28 cellular contexts compared by ENCODE assay signal in the genomic region with DNA sequence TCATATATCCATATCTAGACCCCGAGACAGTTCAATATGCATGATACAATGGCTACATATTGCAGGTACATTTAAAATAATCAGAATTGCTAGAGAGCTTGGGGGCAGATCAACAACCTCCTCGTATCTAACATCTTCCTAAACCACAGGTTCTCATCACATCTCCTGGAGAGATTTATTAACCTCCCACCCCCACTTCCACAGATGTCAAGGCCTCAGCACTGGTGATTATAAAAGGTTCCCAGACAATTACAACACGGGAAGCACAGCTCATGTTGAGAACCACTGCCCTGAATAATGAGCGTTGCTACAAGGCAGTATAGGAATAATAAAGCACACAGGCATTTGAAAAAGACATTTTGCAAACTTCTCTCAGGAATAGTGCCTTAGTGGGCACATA. TPM values are rescaled to one million over a fixed set of nuclear protein-coding genes. Genes with fewer than 3 reads are reported as not detected.
DNase-seq lines count a peak whose midpoint lies in the region; ATAC-seq, FAIRE-seq and TF ChIP-seq lines count a peak whose summit lies in the region.
"Had no signal": no experiment of that assay in that cellular context is flagged by ENCODE, and none has a peak within 500 bp of the region (broad histone marks: within the 10 kb centered on the region; RNA-seq: fewer than 3 reads in every experiment).

No MANE protein-coding gene starts in this region.

- TF ChIP-seq POLR2A in IMR-90 (IDR thresholded peaks at IDR 0.05; ENCODE audit: low read depth, low read length) = no peak
- TF ChIP-seq POLR2A in K562 (conservative IDR thresholded peaks at IDR 0.05) = no peak

- WGBS in IMR-90 (ENCODE audit: extremely low coverage in 2 of 2, insufficient read length in 1 of 2), 2 experiments = 80% methylated on average over 1 of the region's 4 CpGs; no CpG with 5 or more reads in 1 of the 2 experiments
- 36% methylated on average over 4 of the region's 4 CpGs for WGBS in K562 (ENCODE audit: insufficient coverage, low coverage, missing lambda C conversion rate)

- peaks cover 34% of the 10 kb centered on the region for H3K79me2 ChIP-seq in K562 (ENCODE audit: control insufficient read depth, insufficient read depth, low read length)

- intact Hi-C loops in IMR-90 (cut with micrococcal nuclease) = no loop called here
- intact Hi-C loops in K562 (cut with micrococcal nuclease) = no loop called here

- H2BK15ac ChIP-seq in IMR-90 (ENCODE audit: low read depth, low read length) = no peak overlapping the region

- H3K27me3 Mint-ChIP-seq in natural killer cell treated with Interleukin-12 subunit alpha and Interleukin-12 subunit beta and Interleukin-15 and Interleukin-18, amount 100 ng/mL, for 72 hours = no peaks in the 10 kb centered on the region
- H3K27me3 Mint-ChIP-seq: activated naive CD8-positive, alpha-beta T cell; activated T-helper 17 cell treated with anti-CD3 and anti-CD28 coated beads, Interleukin-2, amount 50 U/mL, for 72 hours; CD4-positive, CD25-positive, alpha-beta regulatory T cell had no signal

- no peak overlapping the region for H3K4ac ChIP-seq in IMR-90 (ENCODE audit: low read depth, low read length)

- H3K18ac ChIP-seq in IMR-90 (ENCODE audit: low read depth, low read length) = no peak overlapping the region

- H4K20me1 ChIP-seq in IMR-90 (ENCODE audit: insufficient read depth, low read length) (no peaks in the 10 kb centered on the region), K562 (replicated peaks; ENCODE audit: control insufficient read depth, insufficient read depth, low read length) (0 out of 2 replicates have a peak, but pooled peaks cover 3% of the 10 kb centered on the region)

- no peak overlapping the region for H4K8ac ChIP-seq in IMR-90 (ENCODE audit: low read depth in 2 of 2, low read length in 2 of 2)

- in situ Hi-C loops in IMR-90 (cut with MboI; ENCODE audit: low sequenced_read_pairs) = no loop called here
- in situ Hi-C loops in K562 (cut with MboI) = no loop called here

- H3K14ac ChIP-seq in IMR-90 (replicated peaks; ENCODE audit: low read depth, low read length) = no peak overlapping the region

- H3K4me3 ChIP-seq in IMR-90 (ENCODE audit: insufficient read depth, low read depth, low read length) = no peak overlapping the region
- no peak overlapping the region for H3K4me3 ChIP-seq in K562
- no peak overlapping the region for H3K4me3 ChIP-seq in MG63
- H3K4me3 ChIP-seq: ascending aorta, PC-9, sigmoid colon, stomach, tibial nerve had no signal

- no peak overlapping the region for H3K56ac ChIP-seq in IMR-90 (ENCODE audit: extremely low read depth, insufficient read depth, low read length)

- peaks cover 9% of the 10 kb centered on the region for H3K4me1 ChIP-seq in IMR-90 (ENCODE audit: control insufficient read depth, insufficient read depth, low read length)
- peaks cover 0 to 5% of the 10 kb centered on the region in 2 experiments; a peak in 1 of 5 replicates for H3K4me1 ChIP-seq in K562 (replicated peaks in 1 of 2; ENCODE audit: control insufficient read depth in 2 of 2, insufficient read depth in 2 of 2, low read length in 2 of 2)
- H3K4me1 ChIP-seq: ascending aorta, sigmoid colon, tibial nerve had no signal

- TF ChIP-seq RAD21 in IMR-90 (IDR thresholded peaks at IDR 0.05; ENCODE audit: low read length) (no peak), K562 (CRISPR knock-in tag; conservative IDR thresholded peaks at IDR 0.05 in 1 of 2, IDR thresholded peaks at IDR 0.05 in 1 of 2) (no peak)

- FAIRE-seq in K562 (lab: Jason Lieb, UNC) = no peak

- H3K36me3 ChIP-seq in IMR-90 (ENCODE audit: control insufficient read depth, insufficient read depth, low read length) (no peaks in the 10 kb centered on the region), K562 (ENCODE audit: control insufficient read depth, insufficient read depth, low read length) (peaks cover 44% of the 10 kb centered on the region), MG63 (no peaks in the 10 kb centered on the region)
- H3K36me3 ChIP-seq: ascending aorta, sigmoid colon, stomach, tibial nerve had no signal

- H2BK120ac ChIP-seq in IMR-90 (ENCODE audit: low read depth, low read length) = no peak overlapping the region

- H3K9me1 ChIP-seq in IMR-90 (ENCODE audit: insufficient read depth, low read length) = 0 out of 2 replicates have a peak, but pooled peaks cover 2% of the 10 kb centered on the region
- H3K9me1 ChIP-seq in K562 (ENCODE audit: control insufficient read depth, insufficient read depth, low read length) = no peaks in the 10 kb centered on the region

- CTCF ChIA-PET in IMR-90 (lab: Yijun Ruan, JAX) = no interaction called here
- CTCF ChIA-PET in K562 (lab: Yijun Ruan, JAX; ENCODE audit: low intra/inter-chr PET ratio) = no interaction called here

- peaks cover 30 to 31% of the 10 kb centered on the region in 2 donors for H3K4me1 Mint-ChIP-seq in natural killer cell treated with Interleukin-12 subunit alpha and Interleukin-12 subunit beta and Interleukin-15 and Interleukin-18, amount 100 ng/mL, for 72 hours (ENCODE audit: low read depth in 2 of 2)
- H3K4me1 Mint-ChIP-seq: activated T-helper 17 cell treated with anti-CD3 and anti-CD28 coated beads, Interleukin-2, amount 50 U/mL, for 72 hours; CD4-positive, CD25-positive, alpha-beta regulatory T cell had no signal

- TF ChIP-seq CTCF in IMR-90 (conservative IDR thresholded peaks at IDR 0.05; ENCODE audit: low read depth, low read length) (no peak), K562 (IDR thresholded peaks at IDR 0.05 in 2 of 3, conservative IDR thresholded peaks at IDR 0.05 in 1 of 3; ENCODE audit: insufficient read depth in 2 of 3, low read depth in 1 of 3, low read length in 3 of 3) (no peak)

- dilution Hi-C loops in IMR-90 (cut with HindIII; ENCODE audit: low sequenced_read_pairs, unreplicated experiment) = no loop called here

- H3K27ac ChIP-seq in IMR-90 (ENCODE audit: insufficient read depth, low read length) (no peak overlapping the region), K562 (ENCODE audit: extremely low read depth, low read depth, low read length) (no peak overlapping the region)
- H3K27ac ChIP-seq: ascending aorta, PC-9, sigmoid colon, stomach, tibial nerve had no signal

- BruUV-seq in IMR-90 (replicated peaks; lab: Mats Ljungman, UMichigan) = no TSS peak
- BruUV-seq in K562 (replicated peaks; lab: Mats Ljungman, UMichigan) = no TSS peak

- no peak for ATAC-seq in IMR-90 (ENCODE audit: low read depth)
- ATAC-seq in K562 = peak; percentile 31; the same call in 2 of the 3 replicates
- ATAC-seq in natural killer cell treated with Interleukin-12 subunit alpha and Interleukin-12 subunit beta and Interleukin-15 and Interleukin-18, amount 100 ng/mL, for 72 hours = no peak
- ATAC-seq: activated T-helper 17 cell treated with anti-CD3 and anti-CD28 coated beads, Interleukin-2, amount 50 U/mL, for 72 hours; left ventricle myocardium superior had no signal

- no peaks in the 10 kb centered on the region for H3K36me3 Mint-ChIP-seq in natural killer cell treated with Interleukin-12 subunit alpha and Interleukin-12 subunit beta and Interleukin-15 and Interleukin-18, amount 100 ng/mL, for 72 hours
- H3K36me3 Mint-ChIP-seq: CD4-positive, CD25-positive, alpha-beta regulatory T cell had no signal

- no peak for TF ChIP-seq EP300 in K562 (IDR thresholded peaks at IDR 0.05; ENCODE audit: low read length)

- no peak overlapping the region for H2AFZ ChIP-seq in IMR-90 (replicated peaks; ENCODE audit: low read length, poor library complexity)
- H2AFZ ChIP-seq in K562 (ENCODE audit: low read depth, low read length) = no peak overlapping the region
- H2AFZ ChIP-seq: PC-9 had no signal

- H3K9ac ChIP-seq in IMR-90 (ENCODE audit: low read depth, low read length) (no peak overlapping the region), K562 (ENCODE audit: insufficient read depth in 1 of 2, low read depth in 2 of 2, low read length in 2 of 2) (no peak overlapping the region)

- no peak overlapping the region for H2BK20ac ChIP-seq in IMR-90 (ENCODE audit: low read depth, low read length)

- no peak overlapping the region for H3K23ac ChIP-seq in IMR-90 (ENCODE audit: low read depth, low read length)

- no peak overlapping the region for H4K5ac ChIP-seq in IMR-90 (ENCODE audit: low read depth, low read length)

- H3K27me3 ChIP-seq in IMR-90 (ENCODE audit: control insufficient read depth, insufficient read depth, low read length) = no peaks in the 10 kb centered on the region
- H3K27me3 ChIP-seq in K562 (ENCODE audit: control insufficient read depth in 2 of 2, insufficient read depth in 2 of 2, low read length in 2 of 2) = no peaks in the 10 kb centered on the region
- H3K27me3 ChIP-seq in MG63 = no peaks in the 10 kb centered on the region
- H3K27me3 ChIP-seq: ascending aorta, sigmoid colon, stomach, tibial nerve had no signal

- H2AK5ac ChIP-seq in IMR-90 (ENCODE audit: low read depth, low read length) = no peak overlapping the region

- POLR2A ChIA-PET in IMR-90 (lab: Charles Lee; ENCODE audit: unreplicated experiment) (no interaction called here), K562 (lab: Yijun Ruan, JAX) (interaction anchor here (0.7 to 0.9 kb wide), 3 partner anchors 9 to 18 kb away, joined by 3 read pairs; no protein-coding TSS in a partner anchor)

- no peak overlapping the region for H2BK5ac ChIP-seq in IMR-90 (ENCODE audit: low read depth, low read length, poor library complexity, severe bottlenecking)

- H4K91ac ChIP-seq in IMR-90 (ENCODE audit: insufficient read depth, low read depth, low read length) = no peak overlapping the region

- H2AK9ac ChIP-seq in IMR-90 (replicated peaks; ENCODE audit: low read depth, low read length, poor library complexity) = no peak overlapping the region

- H3K9me3 Mint-ChIP-seq in natural killer cell treated with Interleukin-12 subunit alpha and Interleukin-12 subunit beta and Interleukin-15 and Interleukin-18, amount 100 ng/mL, for 72 hours = no peaks in the 10 kb centered on the region
- H3K9me3 Mint-ChIP-seq: activated T-helper 17 cell treated with anti-CD3 and anti-CD28 coated beads, Interleukin-2, amount 50 U/mL, for 72 hours; CD4-positive, CD25-positive, alpha-beta regulatory T cell; neural crest cell had no signal

- no peaks in the 10 kb centered on the region for H3K9me3 ChIP-seq in IMR-90 (ENCODE audit: control insufficient read depth, insufficient read depth, low read length)
- H3K9me3 ChIP-seq in K562 (replicated peaks; ENCODE audit: control insufficient read depth, insufficient read depth, low read depth, low read length) = no peaks in the 10 kb centered on the region
- H3K9me3 ChIP-seq in MG63 = no peaks in the 10 kb centered on the region
- H3K9me3 ChIP-seq: ascending aorta, stomach, tibial nerve had no signal

- H3K4me3 Mint-ChIP-seq in natural killer cell treated with Interleukin-12 subunit alpha and Interleukin-12 subunit beta and Interleukin-15 and Interleukin-18, amount 100 ng/mL, for 72 hours = peak overlapping the region; percentile 32
- H3K4me3 Mint-ChIP-seq: activated naive CD8-positive, alpha-beta T cell; activated T-helper 17 cell treated with anti-CD3 and anti-CD28 coated beads, Interleukin-2, amount 50 U/mL, for 72 hours; CD4-positive, CD25-positive, alpha-beta regulatory T cell; neural crest cell had no signal

- peak overlapping the region in 1 of 2 donors; percentile 35 for H3K27ac Mint-ChIP-seq in natural killer cell treated with Interleukin-12 subunit alpha and Interleukin-12 subunit beta and Interleukin-15 and Interleukin-18, amount 100 ng/mL, for 72 hours
- H3K27ac Mint-ChIP-seq: activated naive CD8-positive, alpha-beta T cell; activated T-helper 17 cell treated with anti-CD3 and anti-CD28 coated beads, Interleukin-2, amount 50 U/mL, for 72 hours; CD4-positive, CD25-positive, alpha-beta regulatory T cell had no signal

- DNase-seq in GF-D8 (lab: John Stamatoyannopoulos, UW) = peak; percentile 81
- DNase-seq in IMR-90 = peak; percentile 12
- DNase-seq in K562 (ENCODE audit: extremely low read depth in 1 of 4, low spot score in 3 of 4) = no peak
- DNase-seq in natural killer cell treated with Interleukin-12 subunit alpha and Interleukin-12 subunit beta and Interleukin-15 and Interleukin-18, amount 100 ng/mL, for 72 hours (ENCODE audit: low spot score) = no peak
- no peak for DNase-seq in activated naive CD4-positive, alpha-beta T cell treated with anti-CD3 and anti-CD28 coated beads, Interleukin-2, amount 50 U/mL, for 16 hours
- DNase-seq in MG63 = no peak
- no peak for DNase-seq in germinal center (ENCODE audit: low spot score)
- DNase-seq: activated CD4-positive, alpha-beta T cell treated with anti-CD3 and anti-CD28 coated beads, Interleukin-2, amount 50 U/mL, for 48 hours; activated CD4-positive, CD25-positive, alpha-beta regulatory T cell; activated CD8-positive, alpha-beta memory T cell treated with anti-CD3 and anti-CD28 coated beads, Interleukin-2, amount 50 U/mL, for 4 hours; CD4-positive, CD25-positive, alpha-beta regulatory T cell; DMS153; foreskin fibroblast; GOT3; left ventricle myocardium superior; NCI-H187; NCI-H345; NCI-H774; PC-9; SHP77; sigmoid colon; stomach; SW 1271 had no signal

- peaks cover 6 to 11% of the 10 kb centered on the region in 2 experiments; a peak in 3 of 4 replicates for H3K79me1 ChIP-seq in IMR-90 (ENCODE audit: low read depth in 1 of 2, low read length in 2 of 2)

- H3K4me2 ChIP-seq in IMR-90 (ENCODE audit: low read depth, low read length) = no peak overlapping the region
- H3K4me2 ChIP-seq in K562 (ENCODE audit: insufficient read depth, low read length) = no peak overlapping the region
- H3K4me2 ChIP-seq: PC-9 had no signal

RNA-seq across cellular contexts. Expression of a gene that starts 42.8 kb away (rescaled TPM):
- total RNA-seq in IMR-90 (2012; rRNA removed) (17.5 and 19.0 TPM in 2 replicates), K562 (2014; rRNA removed) (18.3 and 18.4 TPM in 2 replicates), K562 (2014; rRNA removed; fragmentation: Illumina TruSeq; extraction: Trizol) (51.0 and 56.5 TPM in 2 replicates), K562 (2015; rRNA removed; fragmentation: Illumina TruSeq; extraction: Trizol) (34.0 and 36.4 TPM in 2 replicates), K562 (2021) (50.4 and 55.0 TPM in 2 replicates)
- polyA plus RNA-seq in IMR-90 (2012; rRNA removed) (12.6 and 17.9 TPM in 2 replicates), K562 (2011; rRNA removed) (72.9 and 81.1 TPM in 2 replicates), K562 (2014; fragmentation: Illumina TruSeq; extraction: Trizol) (58.8 and 82.6 TPM in 2 replicates), K562 (2014; fragmentation: Nextera tagmentation; extraction: Ambion mirVana) (10 to 100 TPM; 30.9 to 31.0 TPM), K562 (2014; rRNA removed) (46.0 and 77.8 TPM in 2 replicates)
- polyA plus RNA-seq in IMR-90 (2012; cell fraction: cytosol; rRNA removed) = 4.2 and 5.8 TPM in 2 replicates
- polyA plus RNA-seq in IMR-90 (2012; cell fraction: nucleus; rRNA removed; ENCODE audit: low replicate concordance) = 1.8 and 11.5 TPM in 2 replicates
- total RNA-seq in K562 (2011; cell fraction: chromatin; rRNA removed; ENCODE audit: low replicate concordance) = 35.9 and 91.6 TPM in 2 replicates
- 22.5 and 58.2 TPM in 2 replicates for total RNA-seq in K562 (2011; cell fraction: nucleolus; rRNA removed)
- 57.6 and 78.6 TPM in 2 replicates for total RNA-seq in K562 (2011; cell fraction: nucleoplasm; rRNA removed)
- polyA plus RNA-seq in K562 (2011; cell fraction: cytosol; rRNA removed) = 21.1 and 30.4 TPM in 2 replicates
- 29.4 and 50.1 TPM in 2 replicates for polyA plus RNA-seq in K562 (2011; cell fraction: nucleus; rRNA removed)
- polyA plus RNA-seq in K562 (2012) = 31.1 and 56.7 TPM in 2 replicates
- polyA minus RNA-seq in K562 (2011; rRNA and poly(A)+ RNA removed) = 66.7 and 67.9 TPM in 2 replicates
- polyA minus RNA-seq in K562 (2011; cell fraction: cytosol; rRNA and poly(A)+ RNA removed) = 18.6 and 21.9 TPM in 2 replicates
- polyA minus RNA-seq in K562 (2011; cell fraction: nucleus; rRNA and poly(A)+ RNA removed) = 19.7 and 20.5 TPM in 2 replicates
- 10 to 100 TPM; 20.2 to 26.5 TPM for total RNA-seq in natural killer cell treated with Interleukin-12 subunit alpha and Interleukin-12 subunit beta and Interleukin-15 and Interleukin-18, amount 100 ng/mL, for 72 hours
- 11.7 and 12.9 TPM in 2 replicates for total RNA-seq in MG63 (2014; rRNA removed; shearing (Covaris generic); ENCODE audit: low replicate concordance)

Comparison
In these comparisons a context has a peak if more than half of its experiments do, and no peak if none do; other contexts are left out.
1. DNase-seq: peak in GF-D8 (single experiment) and IMR-90 (single experiment); none in K562 (0 of 4), natural killer cell treated with Interleukin-12 subunit alpha and Interleukin-12 subunit beta and Interleukin-15 and Interleukin-18, amount 100 ng/mL, for 72 hours (single experiment), activated naive CD4-positive, alpha-beta T cell treated with anti-CD3 and anti-CD28 coated beads, Interleukin-2, amount 50 U/mL, for 16 hours (single experiment), MG63 (single experiment) and germinal center (single experiment).